Comparison of ENCODE assay signal across 8 cellular contexts in genomic region chr1:207750901-207751300, GRCh38. TPM values are rescaled to one million over a fixed set of nuclear protein-coding genes. Genes with fewer than 3 reads are reported as not detected.
DNase-seq lines count a peak whose midpoint lies in the region; ATAC-seq and TF ChIP-seq lines count a peak whose summit lies in the region.

No MANE protein-coding gene starts in this region.

- H3K36me3 ChIP-seq in cardiac muscle cell (no peaks in the 10 kb centered on the region), adrenal gland (replicated peaks in 1 of 2) (no peaks in the 10 kb centered on the region), upper lobe of left lung (no peaks in the 10 kb centered on the region)

- H3K4me3 ChIP-seq in cardiac muscle cell = peak overlapping the region; percentile 82
- H3K4me3 ChIP-seq in adrenal gland = peak overlapping the region in 2 of 4 donors; percentile 2 to 92
- H3K4me3 ChIP-seq in upper lobe of left lung = peak overlapping the region in 3 of 4 donors; percentile 78 to 92 (median 89)

- DNase-seq in cardiac muscle cell (ENCODE audit: low read depth in 1 of 2, low spot score in 1 of 2) (no peak), Right ventricle myocardium superior (no peak), adrenal gland (no peak), memory B cell (ENCODE audit: low spot score in 2 of 2) (no peak), upper lobe of left lung (no peak), amygdala (lab: John Stamatoyannopoulos, UW) (no peak)
- DNase-seq in NK-92 treated with Interleukin-12 subunit alpha and Interleukin-12 subunit beta, amount 100 ng/mL, for 24 hours (lab: John Stamatoyannopoulos, UW) = no peak

- peaks cover 28% of the 10 kb centered on the region for H3K4me1 Mint-ChIP-seq in memory B cell

- ATAC-seq in Right ventricle myocardium superior (ENCODE audit: poor library complexity) (no peak), memory B cell (ENCODE audit: low read depth) (no peak), upper lobe of left lung (ENCODE audit: low FRiP score in 2 of 2) (no peak), HG03280 (IDR thresholded peaks at IDR 0.05; ENCODE audit: unreplicated experiment) (no peak)

- peak overlapping the region; percentile 82 for H3K27ac Mint-ChIP-seq in memory B cell

- no peaks in the 10 kb centered on the region for H3K9me3 Mint-ChIP-seq in memory B cell

- H3K9me3 ChIP-seq in cardiac muscle cell (ENCODE audit: low read depth) (no peaks in the 10 kb centered on the region), adrenal gland (replicated peaks in 1 of 3) (no peaks in the 10 kb centered on the region), upper lobe of left lung (no peaks in the 10 kb centered on the region)

- WGBS in adrenal gland, 4 donors = 38 to 49% (median 42%) methylated on average over 5 of the region's 5 CpGs
- WGBS in upper lobe of left lung, 2 donors = 28 to 47% methylated on average over 5 of the region's 5 CpGs

- H3K27me3 Mint-ChIP-seq in memory B cell = no peaks in the 10 kb centered on the region

- H3K4me1 ChIP-seq in cardiac muscle cell (ENCODE audit: low read depth) (peaks cover 26% of the 10 kb centered on the region), adrenal gland (replicated peaks in 1 of 2) (peaks cover 13 to 44% of the 10 kb centered on the region in 2 donors), upper lobe of left lung (peaks cover 29 to 77% (median 61%) of the 10 kb centered on the region in 4 donors)

- no peaks in the 10 kb centered on the region for H3K36me3 Mint-ChIP-seq in memory B cell

- peak overlapping the region; percentile 93 for H3K4me3 Mint-ChIP-seq in memory B cell

- TF ChIP-seq POLR2A in adrenal gland (IDR thresholded peaks at IDR 0.05) (no peak), upper lobe of left lung (IDR thresholded peaks at IDR 0.05) (no peak)

- intact Hi-C loops in Right ventricle myocardium superior (cut with DNase I) = no loop called here
- intact Hi-C loops in adrenal gland (cut with DNase I) = no loop called here

- TF ChIP-seq EP300 in upper lobe of left lung (IDR thresholded peaks at IDR 0.05) = peak in 1 of 4 donors; percentile 28

- H3K27ac ChIP-seq in cardiac muscle cell (peak overlapping the region; percentile 95), adrenal gland (peak overlapping the region; percentile 88 to 96 (median 93)), upper lobe of left lung (peak overlapping the region; percentile 92 to 98 (median 98))

- TF ChIP-seq CTCF in cardiac muscle cell (IDR thresholded peaks at IDR 0.05; ENCODE audit: low read depth, low read length) (no peak), adrenal gland (IDR thresholded peaks at IDR 0.05) (no peak), upper lobe of left lung (IDR thresholded peaks at IDR 0.05) (no peak)

- H3K27me3 ChIP-seq in cardiac muscle cell = no peaks in the 10 kb centered on the region
- H3K27me3 ChIP-seq in adrenal gland = no peaks in the 10 kb centered on the region
- no peaks in the 10 kb centered on the region for H3K27me3 ChIP-seq in upper lobe of left lung

RNA-seq across cellular contexts. Expression of gene CD46, which starts 1.0 kb away (rescaled TPM):
- total RNA-seq in cardiac muscle cell (45.6 and 91.7 TPM in 2 replicates), Right ventricle myocardium superior (86.0 TPM), adrenal gland (100 to 1,000 TPM; 325 to 618 (median 520) TPM), upper lobe of left lung (100 to 1,000 TPM; 105 to 358 (median 248) TPM)
- polyA plus RNA-seq in cardiac muscle cell (103 and 123 TPM in 2 replicates), adrenal gland (100 to 1,000 TPM in 2 of 3 donors, 10 to 100 TPM in 1; 94.9 to 407 (median 187) TPM)
